In genomic region chr17:72580321-72581127, GRCh38 we compare ENCODE assay signal across 14 cellular contexts.
DNase-seq lines count a peak whose midpoint lies in the region; ATAC-seq, FAIRE-seq and TF ChIP-seq lines count a peak whose summit lies in the region.
"Had no signal": no experiment of that assay in that cellular context is flagged by ENCODE, and none has a peak within 500 bp of the region (broad histone marks: within the 10 kb centered on the region; RNA-seq: fewer than 3 reads in every experiment).

No MANE protein-coding gene starts in this region.

- no peak for TF ChIP-seq POLR2A in GM12891 (IDR thresholded peaks at IDR 0.05; ENCODE audit: low read depth, low read length)

- H3K18ac ChIP-seq in mesenchymal stem cell (ENCODE audit: low read depth in 1 of 2, low read length in 2 of 2) = no peak overlapping the region

- peaks cover 17% of the 10 kb centered on the region for H3K4me1 ChIP-seq in mesenchymal stem cell (ENCODE audit: control insufficient read depth, insufficient read depth, low read depth, low read length)

- no peak overlapping the region for H2BK5ac ChIP-seq in mesenchymal stem cell (ENCODE audit: low read depth, low read length, poor library complexity, severe bottlenecking)

- H2BK15ac ChIP-seq in mesenchymal stem cell (ENCODE audit: low read depth, poor library complexity, severe bottlenecking) = no peak overlapping the region

- 92% methylated on average over 11 of the region's 11 CpGs for WGBS in mesenchymal stem cell

- no peak overlapping the region for H3K4me2 ChIP-seq in mesenchymal stem cell (ENCODE audit: low read length, poor library complexity, severe bottlenecking)

- FAIRE-seq in GM12891 (lab: Jason Lieb, UNC) = no peak
- FAIRE-seq: A204.1, kidney had no signal

- peak; percentile 83 for ATAC-seq in left colon
- ATAC-seq in GM18870 (IDR thresholded peaks at IDR 0.05; ENCODE audit: unreplicated experiment) = no peak
- ATAC-seq in HG02885 (IDR thresholded peaks at IDR 0.05; ENCODE audit: poor library complexity, unreplicated experiment) = no peak

- intact Hi-C loops in left colon (cut with DNase I, micrococcal nuclease) = no loop called here

- H3K4ac ChIP-seq in mesenchymal stem cell (ENCODE audit: low read depth in 1 of 2, low read length in 2 of 2) = no peak overlapping the region

- H3K9me3 ChIP-seq in mesenchymal stem cell (ENCODE audit: control insufficient read depth, low read length) = peaks cover 3% of the 10 kb centered on the region

- H2BK120ac ChIP-seq in mesenchymal stem cell (ENCODE audit: low read depth, low read length) = no peak overlapping the region

- peaks cover 0 to 6% of the 10 kb centered on the region in 2 experiments for H3K27me3 ChIP-seq in mesenchymal stem cell (ENCODE audit: control insufficient read depth in 1 of 2, insufficient read depth in 1 of 2, low read length in 2 of 2)

- H2BK12ac ChIP-seq in mesenchymal stem cell (ENCODE audit: low read length in 2 of 2) = no peak overlapping the region

- peaks cover 6% of the 10 kb centered on the region for H3K79me1 ChIP-seq in mesenchymal stem cell (replicated peaks; ENCODE audit: low read length, poor library complexity, severe bottlenecking)

- no peak overlapping the region for H4K91ac ChIP-seq in mesenchymal stem cell (ENCODE audit: low read length)

- no peak overlapping the region for H4K8ac ChIP-seq in mesenchymal stem cell (ENCODE audit: low read length)

- no peak overlapping the region for H2AK5ac ChIP-seq in mesenchymal stem cell (ENCODE audit: low read length, severe bottlenecking)

- H2AFZ ChIP-seq in mesenchymal stem cell (ENCODE audit: low read depth, low read length) = no peak overlapping the region

- no peak overlapping the region for H3K14ac ChIP-seq in mesenchymal stem cell (ENCODE audit: low read length in 2 of 2)

- no peak overlapping the region for H3K23ac ChIP-seq in mesenchymal stem cell (ENCODE audit: low read length in 2 of 2)

- DNase-seq in NCI-H1436 (lab: John Stamatoyannopoulos, UW) (peak; percentile 57), NCI-H1436 treated with DMSO at 0.1 percent for 48 hours (lab: John Stamatoyannopoulos, UW) (no peak), SHP77 treated with DMSO at 0.1 percent for 48 hours (lab: John Stamatoyannopoulos, UW) (peak; percentile 71), left colon (peak; percentile 24 to 69), mesenchymal stem cell (no peak), GM12891 (ENCODE audit: insufficient read length, low spot score) (no peak)
- DNase-seq: activated CD4-positive, CD25-positive, alpha-beta regulatory T cell; kidney; stimulated activated CD4-positive, alpha-beta T cell treated with anti-CD3 and anti-CD28 coated beads, Interleukin-15, amount 100 ng/mL, for 24 hours had no signal

- H3K27ac ChIP-seq in mesenchymal stem cell (ENCODE audit: low read length, poor library complexity, severe bottlenecking) = no peak overlapping the region
- H3K27ac ChIP-seq: HL-60, SK-N-MC had no signal

- H3K4me3 ChIP-seq in mesenchymal stem cell (ENCODE audit: insufficient read depth in 1 of 2, low read depth in 1 of 2, low read length in 2 of 2) = no peak overlapping the region
- H3K4me3 ChIP-seq: SK-N-MC had no signal

- peaks cover 0 to 3% of the 10 kb centered on the region in 2 experiments for H3K36me3 ChIP-seq in mesenchymal stem cell (ENCODE audit: control insufficient read depth in 1 of 2, insufficient read depth in 2 of 2, low read depth in 1 of 2, low read length in 2 of 2)

- no peak overlapping the region for H3K9ac ChIP-seq in mesenchymal stem cell (ENCODE audit: low read length)

TF ChIP-seq in GM12891, 5 proteins besides CTCF, POLR2A, EP300 and RAD21:
- TF ChIP-seq POU2F2 (IDR thresholded peaks at IDR 0.05; ENCODE audit: low read depth, low read length) = no peak
- no peak for TF ChIP-seq SPI1 (IDR thresholded peaks at IDR 0.05; ENCODE audit: low read depth, low read length)
- TF ChIP-seq TAF1 (IDR thresholded peaks at IDR 0.05; ENCODE audit: low read depth, low read length) = no peak
- no peak for TF ChIP-seq PAX5 (IDR thresholded peaks at IDR 0.05; ENCODE audit: insufficient read depth, low read length, severe bottlenecking)
- TF ChIP-seq POLR2AphosphoS5 (IDR thresholded peaks at IDR 0.05; ENCODE audit: low read depth, low read length) = no peak
TF ChIP-seq in GM12891: peak in this region for 0.

Comparison
In these comparisons a context has a peak if more than half of its experiments do, and no peak if none do; other contexts are left out.
1. DNase-seq: peak in NCI-H1436 (single experiment), SHP77 treated with DMSO at 0.1 percent for 48 hours (single experiment) and left colon (2 of 2); none in NCI-H1436 treated with DMSO at 0.1 percent for 48 hours (single experiment), mesenchymal stem cell (single experiment) and GM12891 (single experiment).